14 cellular contexts compared by ENCODE assay signal in the genomic region with DNA sequence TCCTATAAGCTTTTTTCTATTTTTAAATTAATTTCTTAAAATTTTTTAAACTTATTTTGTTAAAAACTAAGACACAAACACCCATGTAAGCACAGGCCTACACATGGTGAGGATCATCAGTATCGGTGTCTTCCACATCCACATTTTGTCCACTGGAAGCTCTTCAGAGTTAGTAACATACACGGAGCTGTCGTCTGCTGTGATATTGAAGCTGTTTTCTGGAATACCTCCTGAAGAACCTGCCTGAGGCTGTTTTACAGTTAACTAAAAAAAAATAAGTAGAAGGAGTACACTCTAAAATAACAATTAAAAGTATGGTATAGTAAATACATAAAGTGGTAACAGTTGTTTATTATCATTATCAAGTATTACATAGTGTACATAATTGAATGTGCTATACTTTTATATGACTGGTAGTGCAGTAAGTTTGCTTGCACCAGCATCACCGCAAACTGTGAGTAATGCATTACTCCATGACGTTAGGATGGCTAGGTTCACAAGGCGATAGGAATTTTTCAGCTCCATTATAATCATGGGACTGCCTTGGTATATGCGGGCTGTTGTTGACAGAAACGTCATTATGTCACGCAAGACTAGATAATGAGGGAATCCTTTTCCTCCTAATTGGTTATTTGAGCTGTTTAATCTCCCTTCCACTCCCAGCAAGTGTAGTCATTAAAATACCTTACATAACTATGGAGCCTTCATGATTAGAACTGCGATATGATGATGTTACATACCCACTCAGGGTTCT. TPM values are rescaled to one million over a fixed set of nuclear protein-coding genes. Genes with fewer than 3 reads are reported as not detected.
DNase-seq lines count a peak whose midpoint lies in the region; ATAC-seq and TF ChIP-seq lines count a peak whose summit lies in the region.
"Had no signal": no experiment of that assay in that cellular context is flagged by ENCODE, and none has a peak within 500 bp of the region (broad histone marks: within the 10 kb centered on the region; RNA-seq: fewer than 3 reads in every experiment).

No MANE protein-coding gene starts in this region.

- H3K27me3 Mint-ChIP-seq in activated T-helper 1 cell treated with anti-CD3 and anti-CD28 coated beads, Interleukin-12 subunit alpha, Interleukin-12 subunit beta, Interleukin-2, Interleukin-4 antibody, amounts not matched to agents 30 ng/mL and 10 ng/mL and 1 ng/mL, durations not matched to agents 14 hours and 24 hours and 36 hours (ENCODE audit: insufficient read depth), result no peaks in the 10 kb centered on the region
- H3K27me3 Mint-ChIP-seq: natural killer cell treated with Interleukin-12 subunit alpha and Interleukin-12 subunit beta and Interleukin-15 and Interleukin-18, amount 100 ng/mL, for 72 hours had no signal

- H3K4me1 Mint-ChIP-seq in activated T-helper 1 cell treated with anti-CD3 and anti-CD28 coated beads, Interleukin-12 subunit alpha, Interleukin-12 subunit beta, Interleukin-2, Interleukin-4 antibody, amounts not matched to agents 30 ng/mL and 10 ng/mL and 1 ng/mL, durations not matched to agents 14 hours and 24 hours and 36 hours (ENCODE audit: low read depth), result peaks cover 21% of the 10 kb centered on the region
- H3K4me1 Mint-ChIP-seq: endodermal cell had no signal

- no peaks in the 10 kb centered on the region for H3K9me3 ChIP-seq in right cardiac atrium (ENCODE audit: control insufficient read depth, low read length)
- no peaks in the 10 kb centered on the region for H3K9me3 ChIP-seq in right atrium auricular region

- no peaks in the 10 kb centered on the region for H3K9me3 Mint-ChIP-seq in activated T-helper 1 cell treated with anti-CD3 and anti-CD28 coated beads, Interleukin-12 subunit alpha, Interleukin-12 subunit beta, Interleukin-2, Interleukin-4 antibody, amounts not matched to agents 30 ng/mL and 10 ng/mL and 1 ng/mL, durations not matched to agents 14 hours and 24 hours and 36 hours
- H3K9me3 Mint-ChIP-seq: endodermal cell; H9; natural killer cell treated with Interleukin-12 subunit alpha and Interleukin-12 subunit beta and Interleukin-15 and Interleukin-18, amount 100 ng/mL, for 72 hours had no signal

- H3K27me3 ChIP-seq in right cardiac atrium (ENCODE audit: control insufficient read depth, insufficient read depth) (no peaks in the 10 kb centered on the region), right atrium auricular region (no peaks in the 10 kb centered on the region)

- H3K27ac ChIP-seq in right cardiac atrium (ENCODE audit: low read length) (no peak overlapping the region), right atrium auricular region (peak overlapping the region in 1 of 2 donors; percentile 43)

- ATAC-seq in right cardiac atrium (peak; percentile 19 to 77), HG03175 (IDR thresholded peaks at IDR 0.05; ENCODE audit: unreplicated experiment) (no peak)
- ATAC-seq: natural killer cell treated with Interleukin-12 subunit alpha and Interleukin-12 subunit beta and Interleukin-15 and Interleukin-18, amount 100 ng/mL, for 72 hours had no signal

- H3K27ac Mint-ChIP-seq in activated T-helper 1 cell treated with anti-CD3 and anti-CD28 coated beads, Interleukin-12 subunit alpha, Interleukin-12 subunit beta, Interleukin-2, Interleukin-4 antibody, amounts not matched to agents 30 ng/mL and 10 ng/mL and 1 ng/mL, durations not matched to agents 14 hours and 24 hours and 36 hours, result no peak overlapping the region
- H3K27ac Mint-ChIP-seq: endodermal cell; H9; natural killer cell treated with Interleukin-12 subunit alpha and Interleukin-12 subunit beta and Interleukin-15 and Interleukin-18, amount 100 ng/mL, for 72 hours had no signal

- H3K4me3 ChIP-seq in right cardiac atrium (ENCODE audit: low read length) (no peak overlapping the region), right atrium auricular region (no peak overlapping the region), fibroblast of the aortic adventitia (ENCODE audit: low read depth, low read length) (no peak overlapping the region)

- no peaks in the 10 kb centered on the region for H3K4me1 ChIP-seq in right cardiac atrium (ENCODE audit: control insufficient read depth, insufficient read depth, low read length)
- H3K4me1 ChIP-seq in right atrium auricular region, result no peaks in the 10 kb centered on the region

- no peak for TF ChIP-seq CTCF in right atrium auricular region (IDR thresholded peaks at IDR 0.05)
- TF ChIP-seq CTCF in fibroblast of the aortic adventitia (IDR thresholded peaks at IDR 0.05; ENCODE audit: insufficient read depth, low read length), result no peak

- H3K36me3 Mint-ChIP-seq in activated T-helper 1 cell treated with anti-CD3 and anti-CD28 coated beads, Interleukin-12 subunit alpha, Interleukin-12 subunit beta, Interleukin-2, Interleukin-4 antibody, amounts not matched to agents 30 ng/mL and 10 ng/mL and 1 ng/mL, durations not matched to agents 14 hours and 24 hours and 36 hours (ENCODE audit: low read depth), result no peaks in the 10 kb centered on the region
- H3K36me3 Mint-ChIP-seq: natural killer cell treated with Interleukin-12 subunit alpha and Interleukin-12 subunit beta and Interleukin-15 and Interleukin-18, amount 100 ng/mL, for 72 hours had no signal

- H3K36me3 ChIP-seq in right atrium auricular region, result no peaks in the 10 kb centered on the region

- no peak overlapping the region for H3K4me3 Mint-ChIP-seq in activated T-helper 1 cell treated with anti-CD3 and anti-CD28 coated beads, Interleukin-12 subunit alpha, Interleukin-12 subunit beta, Interleukin-2, Interleukin-4 antibody, amounts not matched to agents 30 ng/mL and 10 ng/mL and 1 ng/mL, durations not matched to agents 14 hours and 24 hours and 36 hours
- H3K4me3 Mint-ChIP-seq: endodermal cell; H9; natural killer cell treated with Interleukin-12 subunit alpha and Interleukin-12 subunit beta and Interleukin-15 and Interleukin-18, amount 100 ng/mL, for 72 hours had no signal

- intact Hi-C loops in right cardiac atrium (cut with DNase I), result no loop called here
- intact Hi-C loops in activated T-helper 1 cell treated with anti-CD3 and anti-CD28 coated beads, Interleukin-12 subunit alpha, Interleukin-12 subunit beta, Interleukin-2, Interleukin-4 antibody, amounts not matched to agents 30 ng/mL and 10 ng/mL and 1 ng/mL, durations not matched to agents 14 hours and 24 hours and 36 hours (cut with micrococcal nuclease), result no loop called here

- WGBS in right cardiac atrium, result 50% methylated on average over 10 of the region's 10 CpGs

- DNase-seq in right cardiac atrium (no peak), right atrium auricular region (ENCODE audit: low spot score) (no peak), RKO (ENCODE audit: low spot score) (peak; percentile 67), fibroblast of the aortic adventitia (ENCODE audit: low read depth) (peak; percentile 70), NCI-H1105 (lab: John Stamatoyannopoulos, UW) (no peak), GF-D8 (lab: John Stamatoyannopoulos, UW) (no peak)
- no peak for DNase-seq in activated T-helper 1 cell treated with anti-CD3 and anti-CD28 coated beads, Interleukin-12 subunit alpha, Interleukin-12 subunit beta, Interleukin-2, Interleukin-4 antibody, amounts not matched to agents 30 ng/mL and 10 ng/mL and 1 ng/mL, durations not matched to agents 14 hours and 24 hours and 36 hours (ENCODE audit: low spot score)
- DNase-seq: activated T-cell treated with anti-CD3 and anti-CD28 coated beads for 4 hours, amygdala, endodermal cell, H9, NCI-H1694 had no signal

RNA-seq across cellular contexts. Expression of gene KLLN, which starts 17.5 kb away (rescaled TPM):
- total RNA-seq in right cardiac atrium, result under 1 TPM; 0.42 to 0.93 (median 0.49) TPM
- polyA plus RNA-seq in right cardiac atrium, result 0.29 TPM
- total RNA-seq in right atrium auricular region, result under 1 TPM; 0.28 to 0.56 TPM
- 0.99 and 2.0 TPM in 2 replicates for total RNA-seq in fibroblast of the aortic adventitia (ENCODE audit: low replicate concordance)
- total RNA-seq in activated T-helper 1 cell treated with anti-CD3 and anti-CD28 coated beads, Interleukin-12 subunit alpha, Interleukin-12 subunit beta, Interleukin-2, Interleukin-4 antibody, amounts not matched to agents 30 ng/mL and 10 ng/mL and 1 ng/mL, durations not matched to agents 14 hours and 24 hours and 36 hours, result 0.78 and 0.86 TPM in 2 replicates

RNA-seq across cellular contexts. Expression of gene PTEN, which starts 17.6 kb away (rescaled TPM):
- total RNA-seq in right cardiac atrium, result 10 to 100 TPM; 72.5 to 80.2 (median 75.5) TPM
- polyA plus RNA-seq in right cardiac atrium, result 28.2 TPM
- 10 to 100 TPM; 46.5 to 55.9 TPM for total RNA-seq in right atrium auricular region
- 132 and 316 TPM in 2 replicates for total RNA-seq in fibroblast of the aortic adventitia (ENCODE audit: low replicate concordance)
- total RNA-seq in activated T-helper 1 cell treated with anti-CD3 and anti-CD28 coated beads, Interleukin-12 subunit alpha, Interleukin-12 subunit beta, Interleukin-2, Interleukin-4 antibody, amounts not matched to agents 30 ng/mL and 10 ng/mL and 1 ng/mL, durations not matched to agents 14 hours and 24 hours and 36 hours, result 56.9 and 67.6 TPM in 2 replicates

RNA-seq across cellular contexts. Expression of gene ATAD1, which starts 27.8 kb away (rescaled TPM):
- total RNA-seq in right cardiac atrium, result 100 to 1,000 TPM in 3 of 4 donors, 10 to 100 TPM in 1; 96.8 to 163 (median 111) TPM
- 46.3 TPM for polyA plus RNA-seq in right cardiac atrium
- total RNA-seq in right atrium auricular region, result 10 to 100 TPM; 59.5 to 80.3 TPM
- 45.2 and 51.8 TPM in 2 replicates for total RNA-seq in fibroblast of the aortic adventitia (ENCODE audit: low replicate concordance)
- 50.1 and 53.0 TPM in 2 replicates for total RNA-seq in activated T-helper 1 cell treated with anti-CD3 and anti-CD28 coated beads, Interleukin-12 subunit alpha, Interleukin-12 subunit beta, Interleukin-2, Interleukin-4 antibody, amounts not matched to agents 30 ng/mL and 10 ng/mL and 1 ng/mL, durations not matched to agents 14 hours and 24 hours and 36 hours

Comparison
In these comparisons a context has a peak if more than half of its experiments do, and no peak if none do; other contexts are left out.
1. DNase-seq: peak in RKO (single experiment) and fibroblast of the aortic adventitia (single experiment); none in right cardiac atrium (0 of 3), right atrium auricular region (single experiment), activated T-helper 1 cell treated with anti-CD3 and anti-CD28 coated beads, Interleukin-12 subunit alpha, Interleukin-12 subunit beta, Interleukin-2, Interleukin-4 antibody, amounts not matched to agents 30 ng/mL and 10 ng/mL and 1 ng/mL, durations not matched to agents 14 hours and 24 hours and 36 hours (single experiment), NCI-H1105 (single experiment) and GF-D8 (single experiment).